In genomic region chr18:11178951-11179549, GRCh38 we compare ENCODE assay signal across 17 cellular contexts. TPM values are rescaled to one million over a fixed set of nuclear protein-coding genes. Genes with fewer than 3 reads are reported as not detected.
DNase-seq lines count a peak whose midpoint lies in the region; ATAC-seq, FAIRE-seq and TF ChIP-seq lines count a peak whose summit lies in the region.
"Had no signal": no experiment of that assay in that cellular context is flagged by ENCODE, and none has a peak within 500 bp of the region (broad histone marks: within the 10 kb centered on the region; RNA-seq: fewer than 3 reads in every experiment).

No MANE protein-coding gene starts in this region.

- H4K5ac ChIP-seq in IMR-90 (ENCODE audit: low read depth, low read length): no peak overlapping the region

- H3K4me1 ChIP-seq in IMR-90 (ENCODE audit: control insufficient read depth, insufficient read depth, low read length) (peaks cover 19% of the 10 kb centered on the region), astrocyte (ENCODE audit: insufficient read depth, low read length) (peaks cover 17% of the 10 kb centered on the region), right atrium auricular region (peaks cover 0 to 8% of the 10 kb centered on the region in 2 donors), thyroid gland (no peaks in the 10 kb centered on the region), vagina (no peaks in the 10 kb centered on the region)

- no TSS peak for BruUV-seq in IMR-90 (replicated peaks; lab: Mats Ljungman, UMichigan)

- no peak for FAIRE-seq in astrocyte (lab: Jason Lieb, UNC)
- FAIRE-seq: frontal cortex had no signal

- H4K91ac ChIP-seq in IMR-90 (ENCODE audit: insufficient read depth, low read depth, low read length): peak overlapping the region; percentile 37

- peak overlapping the region; percentile 16; the same call in 1 of the 2 replicates for H2BK20ac ChIP-seq in IMR-90 (ENCODE audit: low read depth, low read length)

- H3K79me1 ChIP-seq in IMR-90 (ENCODE audit: low read depth in 1 of 2, low read length in 2 of 2): no peaks in the 10 kb centered on the region

- no peaks in the 10 kb centered on the region for H3K79me2 ChIP-seq in astrocyte (ENCODE audit: insufficient read depth, low read length)

- dilution Hi-C loops in IMR-90 (cut with HindIII; ENCODE audit: low sequenced_read_pairs, unreplicated experiment): no loop called here

- H2BK15ac ChIP-seq in IMR-90 (ENCODE audit: low read depth, low read length): no peak overlapping the region

- H3K9ac ChIP-seq in IMR-90 (ENCODE audit: low read depth, low read length) (no peak overlapping the region), astrocyte (ENCODE audit: low read length) (no peak overlapping the region)

- H3K56ac ChIP-seq in IMR-90 (ENCODE audit: extremely low read depth, insufficient read depth, low read length): no peak overlapping the region

- DNase-seq in IMR-90: no peak
- peak; percentile 88 for DNase-seq in astrocyte (ENCODE audit: low read depth)
- DNase-seq in right atrium auricular region (ENCODE audit: low spot score): peak; percentile 86
- DNase-seq in thyroid gland: peak; percentile 11 to 13
- no peak for DNase-seq in vagina (ENCODE audit: extremely low spot score in 2 of 2)
- DNase-seq: activated CD4-positive, alpha-beta T cell treated with anti-CD3 and anti-CD28 coated beads for 4 hours; left colon; NCI-H187; stimulated activated CD4-positive, alpha-beta T cell treated with anti-CD3 and anti-CD28 coated beads, Interleukin-2, amount 100 ng/mL, for 24 hours; SW 1271 had no signal

- CTCF ChIA-PET in IMR-90 (lab: Yijun Ruan, JAX): no interaction called here

- no peak overlapping the region for H3K4me3 Mint-ChIP-seq in astrocyte (ENCODE audit: unreplicated experiment)
- H3K4me3 Mint-ChIP-seq: central memory CD8-positive, alpha-beta T cell; GM23338; stimulated activated effector memory CD8-positive, alpha-beta T cell treated with anti-CD3 and anti-CD28 coated beads, Interleukin-12 subunit alpha, Interleukin-12 subunit beta, amount 100 ng/mL, for 72 hours had no signal

- intact Hi-C loops in IMR-90 (cut with micrococcal nuclease) (no loop called here), thyroid gland (cut with DNase I) (no loop called here), vagina (cut with DNase I) (no loop called here)

- TF ChIP-seq CTCF in IMR-90 (conservative IDR thresholded peaks at IDR 0.05; ENCODE audit: low read depth, low read length): no peak
- no peak for TF ChIP-seq CTCF in astrocyte (IDR thresholded peaks at IDR 0.05; ENCODE audit: insufficient read depth, low read depth, low read length)
- TF ChIP-seq CTCF in right atrium auricular region (IDR thresholded peaks at IDR 0.05): no peak
- no peak for TF ChIP-seq CTCF in thyroid gland (IDR thresholded peaks at IDR 0.05)
- TF ChIP-seq CTCF in vagina (IDR thresholded peaks at IDR 0.05): no peak

- peaks cover 3% of the 10 kb centered on the region for H3K9me3 Mint-ChIP-seq in astrocyte (ENCODE audit: unreplicated experiment)
- H3K9me3 Mint-ChIP-seq: GM23338 had no signal

- H2BK5ac ChIP-seq in IMR-90 (ENCODE audit: low read depth, low read length, poor library complexity, severe bottlenecking): no peak overlapping the region

- H2BK120ac ChIP-seq in IMR-90 (ENCODE audit: low read depth, low read length): peak overlapping the region; percentile 38; the same call in 1 of the 2 replicates

- no peak overlapping the region for H2AK5ac ChIP-seq in IMR-90 (ENCODE audit: low read depth, low read length)

- H3K23ac ChIP-seq in IMR-90 (ENCODE audit: low read depth, low read length): no peak overlapping the region

- H3K36me3 ChIP-seq in IMR-90 (ENCODE audit: control insufficient read depth, insufficient read depth, low read length) (no peaks in the 10 kb centered on the region), astrocyte (ENCODE audit: insufficient read depth, low read length) (no peaks in the 10 kb centered on the region), right atrium auricular region (no peaks in the 10 kb centered on the region), thyroid gland (no peaks in the 10 kb centered on the region), vagina (no peaks in the 10 kb centered on the region)
- H3K36me3 ChIP-seq: neutrophil had no signal

- H4K20me1 ChIP-seq in IMR-90 (ENCODE audit: insufficient read depth, low read length): no peaks in the 10 kb centered on the region
- H4K20me1 ChIP-seq in astrocyte (ENCODE audit: insufficient read depth, low read length): no peaks in the 10 kb centered on the region

- H2AFZ ChIP-seq in IMR-90 (replicated peaks; ENCODE audit: low read length, poor library complexity) (no peak overlapping the region), astrocyte (ENCODE audit: low read depth, low read length) (no peak overlapping the region)
- H2AFZ ChIP-seq: GM23338 had no signal

- H2AK9ac ChIP-seq in IMR-90 (replicated peaks; ENCODE audit: low read depth, low read length, poor library complexity): no peak overlapping the region

- H3K14ac ChIP-seq in IMR-90 (replicated peaks; ENCODE audit: low read depth, low read length): no peak overlapping the region

- H3K27ac ChIP-seq in IMR-90 (ENCODE audit: insufficient read depth, low read length): no peak overlapping the region
- H3K27ac ChIP-seq in astrocyte (ENCODE audit: low read depth, low read length): peak overlapping the region; percentile 21
- H3K27ac ChIP-seq in right atrium auricular region: no peak overlapping the region
- no peak overlapping the region for H3K27ac ChIP-seq in thyroid gland
- H3K27ac ChIP-seq in vagina: no peak overlapping the region
- H3K27ac ChIP-seq: neutrophil had no signal

- H3K27me3 ChIP-seq in IMR-90 (ENCODE audit: control insufficient read depth, insufficient read depth, low read length) (no peaks in the 10 kb centered on the region), astrocyte (ENCODE audit: insufficient read depth, low read length) (no peaks in the 10 kb centered on the region), right atrium auricular region (no peaks in the 10 kb centered on the region), thyroid gland (no peaks in the 10 kb centered on the region), vagina (no peaks in the 10 kb centered on the region)
- H3K27me3 ChIP-seq: neutrophil had no signal

- peak overlapping the region; percentile 18 for H3K18ac ChIP-seq in IMR-90 (ENCODE audit: low read depth, low read length)

- H3K9me3 ChIP-seq in IMR-90 (ENCODE audit: control insufficient read depth, insufficient read depth, low read length): no peaks in the 10 kb centered on the region
- H3K9me3 ChIP-seq in astrocyte (ENCODE audit: insufficient read depth, low read depth, low read length): no peaks in the 10 kb centered on the region
- H3K9me3 ChIP-seq in right atrium auricular region: no peaks in the 10 kb centered on the region
- no peaks in the 10 kb centered on the region for H3K9me3 ChIP-seq in thyroid gland
- H3K9me3 ChIP-seq in vagina: no peaks in the 10 kb centered on the region
- H3K9me3 ChIP-seq: neutrophil had no signal

- H3K9me1 ChIP-seq in IMR-90 (ENCODE audit: insufficient read depth, low read length): peaks cover 3% of the 10 kb centered on the region

- TF ChIP-seq RAD21 in IMR-90 (IDR thresholded peaks at IDR 0.05; ENCODE audit: low read length): no peak

- POLR2A ChIA-PET in IMR-90 (lab: Charles Lee; ENCODE audit: unreplicated experiment): no interaction called here

- no peak for ATAC-seq in IMR-90 (ENCODE audit: low read depth)
- ATAC-seq in GM18511 (IDR thresholded peaks at IDR 0.05; ENCODE audit: unreplicated experiment): no peak
- no peak for ATAC-seq in HG03469 (IDR thresholded peaks at IDR 0.05; ENCODE audit: unreplicated experiment)
- ATAC-seq: GM23338; left colon; stimulated activated effector memory CD8-positive, alpha-beta T cell treated with anti-CD3 and anti-CD28 coated beads, Interleukin-12 subunit alpha, Interleukin-12 subunit beta, amount 100 ng/mL, for 72 hours had no signal

- WGBS in IMR-90 (ENCODE audit: extremely low coverage in 2 of 2, insufficient read length in 1 of 2), 2 experiments: 78% methylated on average over 5 of the region's 14 CpGs; no CpG with 5 or more reads in 1 of the 2 experiments
- 62 to 69% methylated on average over 14 of the region's 14 CpGs for WGBS in thyroid gland, 2 donors

- H3K4me2 ChIP-seq in IMR-90 (ENCODE audit: low read depth, low read length): no peak overlapping the region
- no peak overlapping the region for H3K4me2 ChIP-seq in astrocyte (ENCODE audit: low read length)
- H3K4me2 ChIP-seq: GM23338 had no signal

- H3K4me3 ChIP-seq in IMR-90 (ENCODE audit: insufficient read depth, low read depth, low read length) (no peak overlapping the region), astrocyte (ENCODE audit: insufficient read depth, low read depth, low read length) (no peak overlapping the region), right atrium auricular region (no peak overlapping the region), thyroid gland (replicated peaks in 1 of 3) (no peak overlapping the region), vagina (no peak overlapping the region)
- H3K4me3 ChIP-seq: GM23338 had no signal

- no peaks in the 10 kb centered on the region for H3K36me3 Mint-ChIP-seq in astrocyte (ENCODE audit: low read depth, unreplicated experiment)
- H3K36me3 Mint-ChIP-seq: stimulated activated effector memory CD8-positive, alpha-beta T cell treated with anti-CD3 and anti-CD28 coated beads, Interleukin-12 subunit alpha, Interleukin-12 subunit beta, amount 100 ng/mL, for 72 hours had no signal

- TF ChIP-seq POLR2A in IMR-90 (IDR thresholded peaks at IDR 0.05; ENCODE audit: low read depth, low read length) (no peak), thyroid gland (IDR thresholded peaks at IDR 0.05) (no peak), vagina (IDR thresholded peaks at IDR 0.05) (no peak)

- peak overlapping the region; percentile 43 for H3K27ac Mint-ChIP-seq in astrocyte (ENCODE audit: unreplicated experiment)
- H3K27ac Mint-ChIP-seq: GM23338; stimulated activated effector memory CD8-positive, alpha-beta T cell treated with anti-CD3 and anti-CD28 coated beads, Interleukin-12 subunit alpha, Interleukin-12 subunit beta, amount 100 ng/mL, for 72 hours had no signal

- H4K8ac ChIP-seq in IMR-90 (ENCODE audit: low read depth in 2 of 2, low read length in 2 of 2): no peak overlapping the region

- H3K4ac ChIP-seq in IMR-90 (ENCODE audit: low read depth, low read length): peak overlapping the region; percentile 3; the same call in 1 of the 2 replicates

- peaks cover 31% of the 10 kb centered on the region for H3K4me1 Mint-ChIP-seq in astrocyte (ENCODE audit: low read depth, unreplicated experiment)
- H3K4me1 Mint-ChIP-seq: central memory CD8-positive, alpha-beta T cell; GM23338; stimulated activated effector memory CD8-positive, alpha-beta T cell treated with anti-CD3 and anti-CD28 coated beads, Interleukin-12 subunit alpha, Interleukin-12 subunit beta, amount 100 ng/mL, for 72 hours had no signal

- H3K27me3 Mint-ChIP-seq in astrocyte (ENCODE audit: low read depth, unreplicated experiment): no peaks in the 10 kb centered on the region
- H3K27me3 Mint-ChIP-seq: central memory CD8-positive, alpha-beta T cell had no signal

- in situ Hi-C loops in IMR-90 (cut with MboI; ENCODE audit: low sequenced_read_pairs): no loop called here

RNA-seq across cellular contexts. Expression of gene PIEZO2, which starts 29.7 kb away (rescaled TPM):
- total RNA-seq in IMR-90 (2012; rRNA removed): 3.3 and 4.1 TPM in 2 replicates
- polyA plus RNA-seq in IMR-90 (2012; rRNA removed): 2.2 and 2.4 TPM in 2 replicates
- polyA plus RNA-seq in IMR-90 (2012; cell fraction: cytosol; rRNA removed): 1.5 and 1.9 TPM in 2 replicates
- polyA plus RNA-seq in IMR-90 (2012; cell fraction: nucleus; rRNA removed; ENCODE audit: low replicate concordance): 1.6 and 3.6 TPM in 2 replicates
- 5.3 and 11.8 TPM in 2 replicates for total RNA-seq in astrocyte
- 1 to 10 TPM in 1 of 2 donors, under 1 TPM in 1; 0.63 to 3.0 TPM for total RNA-seq in right atrium auricular region
- 10 to 100 TPM in 1 of 4 donors, 1 to 10 TPM in 3; 5.0 to 13.8 (median 6.1) TPM for total RNA-seq in thyroid gland
- 5.9 TPM for total RNA-seq in vagina

Comparison
In these comparisons a context has a peak if more than half of its experiments do, and no peak if none do; other contexts are left out.
1. DNase-seq: peak in astrocyte (single experiment), right atrium auricular region (single experiment) and thyroid gland (2 of 2); none in IMR-90 (single experiment) and vagina (0 of 2).